ENCODE assay signal across 1 cellular context in genomic region chr5:139671096-139671841, GRCh38.
A peak's percentile ranks its signal among the peaks of the same experiment; 100 is the strongest.
TF ChIP-seq lines count a peak whose summit lies in the region.

No MANE protein-coding gene starts in this region.

TF ChIP-seq in GM12878, 131 proteins besides CTCF, POLR2A, EP300 and RAD21 (continued from another document and continues in another):
- TF ChIP-seq ZNF687 (IDR thresholded peaks at IDR 0.05), result peak; percentile 56; the same call in 1 of the 2 replicates
- 0 out of 4 replicates have a peak, but pooled peaks of 1 of the 2 experiments have one; percentile 23 for TF ChIP-seq BHLHE40 (IDR thresholded peaks at IDR 0.05; ENCODE audit: borderline replicate concordance in 1 of 2, low read depth in 2 of 2, low read length in 1 of 2)
- TF ChIP-seq ZBTB33 (IDR thresholded peaks at IDR 0.05), result no peak
- TF ChIP-seq CREM (IDR thresholded peaks at IDR 0.05; ENCODE audit: low read depth), result peak; percentile 13; the same call in 1 of the 2 replicates
- no peak for TF ChIP-seq RB1 (IDR thresholded peaks at IDR 0.05; ENCODE audit: borderline replicate concordance)
- TF ChIP-seq, protein P1, sequence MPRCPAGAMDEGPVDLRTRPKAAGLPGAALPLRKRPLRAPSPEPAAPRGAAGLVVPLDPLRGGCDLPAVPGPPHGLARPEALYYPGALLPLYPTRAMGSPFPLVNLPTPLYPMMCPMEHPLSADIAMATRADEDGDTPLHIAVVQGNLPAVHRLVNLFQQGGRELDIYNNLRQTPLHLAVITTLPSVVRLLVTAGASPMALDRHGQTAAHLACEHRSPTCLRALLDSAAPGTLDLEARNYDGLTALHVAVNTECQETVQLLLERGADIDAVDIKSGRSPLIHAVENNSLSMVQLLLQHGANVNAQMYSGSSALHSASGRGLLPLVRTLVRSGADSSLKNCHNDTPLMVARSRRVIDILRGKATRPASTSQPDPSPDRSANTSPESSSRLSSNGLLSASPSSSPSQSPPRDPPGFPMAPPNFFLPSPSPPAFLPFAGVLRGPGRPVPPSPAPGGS (IDR thresholded peaks at IDR 0.05; ENCODE audit: borderline replicate concordance, insufficient read depth, low read depth, low read length, poor library complexity, severe bottlenecking), result peak; percentile 80
- no peak for TF ChIP-seq EZH2 (IDR thresholded peaks at IDR 0.05; ENCODE audit: borderline replicate concordance, control insufficient read depth, low read depth, low read length)
- no peak for TF ChIP-seq ZNF622 (IDR thresholded peaks at IDR 0.05)
- no peak for TF ChIP-seq SP1 (IDR thresholded peaks at IDR 0.05; ENCODE audit: low read depth, low read length)
- no peak for TF ChIP-seq SRF (IDR thresholded peaks at IDR 0.05; ENCODE audit: low read depth in 2 of 2, low read length in 2 of 2)
- no peak for TF ChIP-seq SREBF1 (IDR thresholded peaks at IDR 0.05; ENCODE audit: low read length)
- no peak for TF ChIP-seq CREB1 (IDR thresholded peaks at IDR 0.05; ENCODE audit: low read depth)
- TF ChIP-seq CUX1 (IDR thresholded peaks at IDR 0.05; ENCODE audit: insufficient replicate concordance, low read depth, low read length), result no peak
- no peak for TF ChIP-seq CBX3 (IDR thresholded peaks at IDR 0.05; ENCODE audit: borderline replicate concordance, low read depth)
- TF ChIP-seq TCF7 (IDR thresholded peaks at IDR 0.05; ENCODE audit: borderline replicate concordance), result no peak
- no peak for TF ChIP-seq ASH2L (IDR thresholded peaks at IDR 0.05; ENCODE audit: borderline replicate concordance, low read depth)
- TF ChIP-seq YBX1 (IDR thresholded peaks at IDR 0.05), result no peak
- no peak for TF ChIP-seq IRF4 (IDR thresholded peaks at IDR 0.05; ENCODE audit: low read depth, low read length)
- 0 out of 2 replicates have a peak, but pooled peaks have one; percentile 35 for TF ChIP-seq BCL11A (IDR thresholded peaks at IDR 0.05; ENCODE audit: low read depth, low read length)
- no peak for TF ChIP-seq RELA (IDR thresholded peaks at IDR 0.05; ENCODE audit: borderline replicate concordance, partially characterized antibody)
- TF ChIP-seq SIX5 (IDR thresholded peaks at IDR 0.05; ENCODE audit: low read depth, low read length, severe bottlenecking), result no peak
- TF ChIP-seq PAX8 (IDR thresholded peaks at IDR 0.05), result no peak
- no peak for TF ChIP-seq BRCA1 (IDR thresholded peaks at IDR 0.05; ENCODE audit: low read depth, low read length)
- TF ChIP-seq SMARCA5 (IDR thresholded peaks at IDR 0.05), result no peak
- peak; percentile 72 for TF ChIP-seq EED (IDR thresholded peaks at IDR 0.05; ENCODE audit: low read depth)
- TF ChIP-seq RAD51 (IDR thresholded peaks at IDR 0.05), result no peak
- 0 out of 2 replicates have a peak, but pooled peaks have one; percentile 16 for TF ChIP-seq TAF1 (IDR thresholded peaks at IDR 0.05; ENCODE audit: borderline replicate concordance, low read depth, low read length)
- no peak for TF ChIP-seq FOXK2 (IDR thresholded peaks at IDR 0.05)
- no peak for TF ChIP-seq KLF5 (IDR thresholded peaks at IDR 0.05; ENCODE audit: partially characterized antibody)
- TF ChIP-seq SPI1 (IDR thresholded peaks at IDR 0.05; ENCODE audit: borderline replicate concordance, insufficient read depth, low read depth, low read length), result no peak
- TF ChIP-seq ATF7 (IDR thresholded peaks at IDR 0.05; ENCODE audit: low read depth), result no peak
- TF ChIP-seq HCFC1 (IDR thresholded peaks at IDR 0.05; ENCODE audit: low read length), result no peak
- TF ChIP-seq GATAD2B (conservative IDR thresholded peaks at IDR 0.05; ENCODE audit: low read depth), result peak; percentile 81; the same call in 1 of the 2 replicates
- TF ChIP-seq TCF12 (IDR thresholded peaks at IDR 0.05; ENCODE audit: low read depth, low read length), result 0 out of 2 replicates have a peak, but pooled peaks have one; percentile 6
- TF ChIP-seq ZNF207 (IDR thresholded peaks at IDR 0.05; ENCODE audit: borderline replicate concordance), result no peak
- TF ChIP-seq WRNIP1 (IDR thresholded peaks at IDR 0.05; ENCODE audit: borderline replicate concordance, low read depth, low read length), result no peak
- no peak for TF ChIP-seq BACH1 (IDR thresholded peaks at IDR 0.05; ENCODE audit: borderline replicate concordance)
- no peak for TF ChIP-seq MLLT1 (IDR thresholded peaks at IDR 0.05)
- TF ChIP-seq, protein P2, sequence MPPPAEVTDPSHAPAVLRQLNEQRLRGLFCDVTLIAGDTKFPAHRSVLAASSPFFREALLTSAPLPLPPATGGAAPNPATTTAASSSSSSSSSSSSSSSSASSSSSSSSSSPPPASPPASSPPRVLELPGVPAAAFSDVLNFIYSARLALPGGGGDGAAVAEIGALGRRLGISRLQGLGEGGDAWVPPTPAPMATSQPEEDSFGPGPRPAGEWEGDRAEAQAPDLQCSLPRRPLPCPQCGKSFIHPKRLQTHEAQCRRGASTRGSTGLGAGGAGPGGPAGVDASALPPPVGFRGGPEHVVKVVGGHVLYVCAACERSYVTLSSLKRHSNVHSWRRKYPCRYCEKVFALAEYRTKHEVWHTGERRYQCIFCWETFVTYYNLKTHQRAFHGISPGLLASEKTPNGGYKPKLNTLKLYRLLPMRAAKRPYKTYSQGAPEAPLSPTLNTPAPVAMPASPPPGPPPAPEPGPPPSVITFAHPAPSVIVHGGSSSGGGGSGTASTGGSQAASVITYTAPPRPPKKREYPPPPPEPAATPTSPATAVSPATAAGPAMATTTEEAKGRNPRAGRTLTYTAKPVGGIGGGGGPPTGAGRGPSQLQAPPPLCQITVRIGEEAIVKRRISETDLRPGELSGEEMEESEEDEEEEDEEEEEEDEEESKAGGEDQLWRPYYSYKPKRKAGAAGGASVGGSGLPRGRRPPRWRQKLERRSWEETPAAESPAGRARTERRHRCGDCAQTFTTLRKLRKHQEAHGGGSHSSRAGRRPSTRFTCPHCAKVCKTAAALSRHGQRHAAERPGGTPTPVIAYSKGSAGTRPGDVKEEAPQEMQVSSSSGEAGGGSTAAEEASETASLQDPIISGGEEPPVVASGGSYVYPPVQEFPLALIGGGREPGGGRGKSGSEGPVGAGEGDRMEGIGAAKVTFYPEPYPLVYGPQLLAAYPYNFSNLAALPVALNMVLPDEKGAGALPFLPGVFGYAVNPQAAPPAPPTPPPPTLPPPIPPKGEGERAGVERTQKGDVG (CRISPR knock-in tag; IDR thresholded peaks at IDR 0.05), result no peak
- TF ChIP-seq IRF3 (IDR thresholded peaks at IDR 0.05), result no peak
- TF ChIP-seq POLR2AphosphoS2 (IDR thresholded peaks at IDR 0.05; ENCODE audit: low read depth, low read length), result no peak
- TF ChIP-seq SMC3 (IDR thresholded peaks at IDR 0.05; ENCODE audit: borderline replicate concordance, low read length), result no peak
- TF ChIP-seq JUNB (IDR thresholded peaks at IDR 0.05), result no peak
- TF ChIP-seq, protein P3, sequence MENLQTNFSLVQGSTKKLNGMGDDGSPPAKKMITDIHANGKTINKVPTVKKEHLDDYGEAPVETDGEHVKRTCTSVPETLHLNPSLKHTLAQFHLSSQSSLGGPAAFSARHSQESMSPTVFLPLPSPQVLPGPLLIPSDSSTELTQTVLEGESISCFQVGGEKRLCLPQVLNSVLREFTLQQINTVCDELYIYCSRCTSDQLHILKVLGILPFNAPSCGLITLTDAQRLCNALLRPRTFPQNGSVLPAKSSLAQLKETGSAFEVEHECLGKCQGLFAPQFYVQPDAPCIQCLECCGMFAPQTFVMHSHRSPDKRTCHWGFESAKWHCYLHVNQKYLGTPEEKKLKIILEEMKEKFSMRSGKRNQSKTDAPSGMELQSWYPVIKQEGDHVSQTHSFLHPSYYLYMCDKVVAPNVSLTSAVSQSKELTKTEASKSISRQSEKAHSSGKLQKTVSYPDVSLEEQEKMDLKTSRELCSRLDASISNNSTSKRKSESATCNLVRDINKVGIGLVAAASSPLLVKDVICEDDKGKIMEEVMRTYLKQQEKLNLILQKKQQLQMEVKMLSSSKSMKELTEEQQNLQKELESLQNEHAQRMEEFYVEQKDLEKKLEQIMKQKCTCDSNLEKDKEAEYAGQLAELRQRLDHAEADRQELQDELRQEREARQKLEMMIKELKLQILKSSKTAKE (IDR thresholded peaks at IDR 0.05; ENCODE audit: low read depth, poor library complexity, severe bottlenecking), result no peak
